ENCODE assay signal across 8 cellular contexts in the genomic region with DNA sequence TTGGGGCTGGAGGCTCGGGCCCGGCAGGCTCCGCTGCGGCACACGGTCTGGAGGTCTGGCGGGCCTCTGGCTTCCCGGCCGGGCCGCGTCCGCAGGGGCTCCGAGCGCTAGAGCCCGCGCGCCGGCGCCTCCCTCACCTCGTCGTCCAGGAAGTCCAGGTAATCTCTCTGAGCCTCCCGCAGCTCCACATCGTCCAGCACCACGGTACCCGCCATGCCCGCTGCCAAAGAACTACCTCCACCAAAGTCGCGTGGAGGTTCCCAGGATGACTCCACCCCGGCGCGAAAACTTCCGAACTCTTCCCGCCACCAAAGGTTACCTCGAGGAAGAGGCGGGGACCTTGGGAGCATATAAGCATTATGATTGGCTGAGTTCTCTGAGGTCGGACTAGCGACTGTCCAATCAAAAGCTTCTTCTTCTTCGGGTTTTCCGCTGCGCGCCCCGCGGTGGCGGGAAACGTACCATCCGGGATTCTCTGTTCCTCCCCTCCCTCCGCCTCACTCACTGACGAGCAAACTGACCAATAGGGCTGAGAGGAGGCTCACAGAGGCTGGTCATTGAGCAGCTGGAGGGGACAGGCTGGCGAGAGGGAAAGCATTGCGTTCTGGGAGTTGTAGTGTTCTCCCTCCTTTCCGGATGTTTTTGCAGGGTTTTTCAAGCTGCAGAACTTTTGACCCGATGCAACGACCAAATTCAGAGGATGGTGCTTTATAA. TPM values are rescaled to one million over a fixed set of nuclear protein-coding genes. Genes with fewer than 3 reads are reported as not detected.
DNase-seq lines count a peak whose midpoint lies in the region; ATAC-seq and TF ChIP-seq lines count a peak whose summit lies in the region.

A gene (minus strand): TSS at position 283 of the 714 bp plus-strand sequence. CDS start 68 bp downstream, at position 215.

- peak; percentile 45 to 49 for TF ChIP-seq RAD21 in liver (IDR thresholded peaks at IDR 0.05)

- peak within 1 kb of the TSS; percentile 56 to 73 for H3K9ac ChIP-seq in liver (ENCODE audit: low read depth in 1 of 2, low read length in 2 of 2)

- ATAC-seq in GM19395 (IDR thresholded peaks at IDR 0.05; ENCODE audit: unreplicated experiment) (peak; percentile 98), HG03565 (IDR thresholded peaks at IDR 0.05; ENCODE audit: unreplicated experiment) (peak; percentile 97)

- WGBS in liver = under 1% methylated on average over 52 of the region's 52 CpGs

- H3K27me3 ChIP-seq in dorsolateral prefrontal cortex (no peaks in the 10 kb centered on the region), liver (ENCODE audit: control insufficient read depth in 4 of 4, insufficient read depth in 4 of 4, low read length in 3 of 4) (no peaks in the 10 kb centered on the region)

- intact Hi-C loops in dorsolateral prefrontal cortex (cut with DNase I) = loop anchor here (1.0 to 5.0 kb wide), 6 partner anchors 78 to 378 kb away; a partner anchor contains a TSS

- no peaks in the 10 kb centered on the region for H3K9me3 ChIP-seq in liver (ENCODE audit: control insufficient read depth in 4 of 4, low read length in 3 of 4)

- peak within 1 kb of the TSS; percentile 60 to 98 (median 89) for H3K4me3 ChIP-seq in dorsolateral prefrontal cortex
- peak within 1 kb of the TSS; percentile 81 to 87 (median 82) for H3K4me3 ChIP-seq in liver (ENCODE audit: low read depth in 1 of 3, low read length in 3 of 3)

- DNase-seq in NCI-H774 (lab: John Stamatoyannopoulos, UW) = peak; percentile 99
- peak; percentile 89 to 90 for DNase-seq in activated CD4-positive, alpha-beta T cell treated with anti-CD3 and anti-CD28 coated beads, Interleukin-2, amount 50 U/mL, for 4 hours
- DNase-seq in dorsolateral prefrontal cortex = peak; percentile 93 to 99 (median 98)
- peak; percentile 97 for DNase-seq in stimulated activated CD4-positive, alpha-beta T cell treated with anti-CD3 and anti-CD28 coated beads, Interleukin-4, amount 100 ng/mL, for 24 hours

- H3K36me3 ChIP-seq in liver (ENCODE audit: control insufficient read depth in 4 of 4, insufficient read depth in 3 of 4, low read depth in 1 of 4, low read length in 3 of 4) = peaks cover 1 to 25% (median 20%) of the 10 kb centered on the region in 4 donors

- H3K4me1 ChIP-seq in liver (ENCODE audit: control insufficient read depth in 4 of 4, insufficient read depth in 4 of 4, low read length in 3 of 4) = peaks cover 0 to 22% (median 8%) of the 10 kb centered on the region in 4 donors

- H3K27ac ChIP-seq in C4-2B (peak within 1 kb of the TSS; percentile 85), dorsolateral prefrontal cortex (peak within 1 kb of the TSS in 58 of 59 donors; percentile 1 to 93 (median 82)), liver (ENCODE audit: low read depth in 1 of 2, low read length in 2 of 2) (peak within 1 kb of the TSS; percentile 23 to 52)

- TF ChIP-seq CTCF in C4-2B (conservative IDR thresholded peaks at IDR 0.05) = no peak
- TF ChIP-seq CTCF in dorsolateral prefrontal cortex (IDR thresholded peaks at IDR 0.05 in 54 of 56, conservative IDR thresholded peaks at IDR 0.05 in 2 of 56; ENCODE audit: low read depth in 1 of 56, partially characterized antibody in 56 of 56) = peak in 34 of 56 donors; percentile 10 to 63 (median 34)
- TF ChIP-seq CTCF in liver (IDR thresholded peaks at IDR 0.05; ENCODE audit: low read depth, low read length, missing input control) = peak; percentile 29

TF ChIP-seq in liver, 16 proteins besides CTCF, POLR2A, EP300 and RAD21:
- TF ChIP-seq FOXA1 (IDR thresholded peaks at IDR 0.05) (no peak), YY1 (IDR thresholded peaks at IDR 0.05) (peak; percentile 92), EGR1 (IDR thresholded peaks at IDR 0.05; ENCODE audit: low read depth in 2 of 2) (peak in 1 of 2 donors; percentile 44), HNF4A (conservative IDR thresholded peaks at IDR 0.05) (peak; percentile 36 to 62), GABPA (IDR thresholded peaks at IDR 0.05 in 1 of 2, conservative IDR thresholded peaks at IDR 0.05 in 1 of 2) (peak; percentile 35 to 90), NR2F2 (IDR thresholded peaks at IDR 0.05) (peak; percentile 20), RXRA (IDR thresholded peaks at IDR 0.05) (peak; percentile 60 to 61), SP1 (IDR thresholded peaks at IDR 0.05) (peak; percentile 93), FOXA2 (IDR thresholded peaks at IDR 0.05) (no peak), JUND (IDR thresholded peaks at IDR 0.05) (peak in 1 of 2 donors; percentile 62), TAF1 (conservative IDR thresholded peaks at IDR 0.05) (peak; percentile 51), HNF4G (IDR thresholded peaks at IDR 0.05) (no peak)
- TF ChIP-seq, protein P1, sequence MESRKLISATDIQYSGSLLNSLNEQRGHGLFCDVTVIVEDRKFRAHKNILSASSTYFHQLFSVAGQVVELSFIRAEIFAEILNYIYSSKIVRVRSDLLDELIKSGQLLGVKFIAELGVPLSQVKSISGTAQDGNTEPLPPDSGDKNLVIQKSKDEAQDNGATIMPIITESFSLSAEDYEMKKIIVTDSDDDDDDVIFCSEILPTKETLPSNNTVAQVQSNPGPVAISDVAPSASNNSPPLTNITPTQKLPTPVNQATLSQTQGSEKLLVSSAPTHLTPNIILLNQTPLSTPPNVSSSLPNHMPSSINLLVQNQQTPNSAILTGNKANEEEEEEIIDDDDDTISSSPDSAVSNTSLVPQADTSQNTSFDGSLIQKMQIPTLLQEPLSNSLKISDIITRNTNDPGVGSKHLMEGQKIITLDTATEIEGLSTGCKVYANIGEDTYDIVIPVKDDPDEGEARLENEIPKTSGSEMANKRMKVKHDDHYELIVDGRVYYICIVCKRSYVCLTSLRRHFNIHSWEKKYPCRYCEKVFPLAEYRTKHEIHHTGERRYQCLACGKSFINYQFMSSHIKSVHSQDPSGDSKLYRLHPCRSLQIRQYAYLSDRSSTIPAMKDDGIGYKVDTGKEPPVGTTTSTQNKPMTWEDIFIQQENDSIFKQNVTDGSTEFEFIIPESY (IDR thresholded peaks at IDR 0.05) = peak; percentile 87
- TF ChIP-seq, protein P2, sequence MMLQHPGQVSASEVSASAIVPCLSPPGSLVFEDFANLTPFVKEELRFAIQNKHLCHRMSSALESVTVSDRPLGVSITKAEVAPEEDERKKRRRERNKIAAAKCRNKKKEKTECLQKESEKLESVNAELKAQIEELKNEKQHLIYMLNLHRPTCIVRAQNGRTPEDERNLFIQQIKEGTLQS (IDR thresholded peaks at IDR 0.05) = no peak
- TF ChIP-seq, protein P3, sequence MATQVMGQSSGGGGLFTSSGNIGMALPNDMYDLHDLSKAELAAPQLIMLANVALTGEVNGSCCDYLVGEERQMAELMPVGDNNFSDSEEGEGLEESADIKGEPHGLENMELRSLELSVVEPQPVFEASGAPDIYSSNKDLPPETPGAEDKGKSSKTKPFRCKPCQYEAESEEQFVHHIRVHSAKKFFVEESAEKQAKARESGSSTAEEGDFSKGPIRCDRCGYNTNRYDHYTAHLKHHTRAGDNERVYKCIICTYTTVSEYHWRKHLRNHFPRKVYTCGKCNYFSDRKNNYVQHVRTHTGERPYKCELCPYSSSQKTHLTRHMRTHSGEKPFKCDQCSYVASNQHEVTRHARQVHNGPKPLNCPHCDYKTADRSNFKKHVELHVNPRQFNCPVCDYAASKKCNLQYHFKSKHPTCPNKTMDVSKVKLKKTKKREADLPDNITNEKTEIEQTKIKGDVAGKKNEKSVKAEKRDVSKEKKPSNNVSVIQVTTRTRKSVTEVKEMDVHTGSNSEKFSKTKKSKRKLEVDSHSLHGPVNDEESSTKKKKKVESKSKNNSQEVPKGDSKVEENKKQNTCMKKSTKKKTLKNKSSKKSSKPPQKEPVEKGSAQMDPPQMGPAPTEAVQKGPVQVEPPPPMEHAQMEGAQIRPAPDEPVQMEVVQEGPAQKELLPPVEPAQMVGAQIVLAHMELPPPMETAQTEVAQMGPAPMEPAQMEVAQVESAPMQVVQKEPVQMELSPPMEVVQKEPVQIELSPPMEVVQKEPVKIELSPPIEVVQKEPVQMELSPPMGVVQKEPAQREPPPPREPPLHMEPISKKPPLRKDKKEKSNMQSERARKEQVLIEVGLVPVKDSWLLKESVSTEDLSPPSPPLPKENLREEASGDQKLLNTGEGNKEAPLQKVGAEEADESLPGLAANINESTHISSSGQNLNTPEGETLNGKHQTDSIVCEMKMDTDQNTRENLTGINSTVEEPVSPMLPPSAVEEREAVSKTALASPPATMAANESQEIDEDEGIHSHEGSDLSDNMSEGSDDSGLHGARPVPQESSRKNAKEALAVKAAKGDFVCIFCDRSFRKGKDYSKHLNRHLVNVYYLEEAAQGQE (IDR thresholded peaks at IDR 0.05) = peak; percentile 83
- TF ChIP-seq, protein P4, sequence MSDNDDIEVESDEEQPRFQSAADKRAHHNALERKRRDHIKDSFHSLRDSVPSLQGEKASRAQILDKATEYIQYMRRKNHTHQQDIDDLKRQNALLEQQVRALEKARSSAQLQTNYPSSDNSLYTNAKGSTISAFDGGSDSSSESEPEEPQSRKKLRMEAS (IDR thresholded peaks at IDR 0.05) = peak; percentile 66
TF ChIP-seq in liver: peak in this region for 12.

RNA-seq across cellular contexts. Expression of the gene that starts here (rescaled TPM):
- total RNA-seq in dorsolateral prefrontal cortex (10 to 100 TPM; 10.8 to 22.0 (median 16.5) TPM), liver (10 to 100 TPM; 12.7 to 60.8 TPM)
- 10 to 100 TPM in 1 of 2 donors, 1 to 10 TPM in 1; 7.4 to 11.9 TPM for polyA plus RNA-seq in liver

Comparison
In these comparisons a context has a peak if more than half of its experiments do, and no peak if none do; other contexts are left out.
1. Peak in every context shown above with its lines: DNase-seq, ATAC-seq, H3K4me3 ChIP-seq and H3K27ac ChIP-seq.